Comparison of ENCODE assay signal across 8 cellular contexts in genomic region chr7:6636741-6637543, GRCh38. TPM values are rescaled to one million over a fixed set of nuclear protein-coding genes. Genes with fewer than 3 reads are reported as not detected.
DNase-seq lines count a peak whose midpoint lies in the region; ATAC-seq and TF ChIP-seq lines count a peak whose summit lies in the region.

ZNF316 (plus strand) TSS chr7:6637318; CDS start chr7:6642410, 5,092 bp downstream.

- BruUV-seq in PC-9 (replicated peaks; lab: Mats Ljungman, UMichigan): no TSS peak

- H3K9me2 ChIP-seq in PC-9 (ENCODE audit: insufficient read depth): no peaks in the 10 kb centered on the region

- peaks cover 21% of the 10 kb centered on the region for H3K4me1 ChIP-seq in PC-9 (replicated peaks; ENCODE audit: insufficient read depth)

- H3K27me3 ChIP-seq in PC-9 (ENCODE audit: insufficient read depth, low read depth): no peaks in the 10 kb centered on the region

- H3K4me3 Mint-ChIP-seq in activated T-helper 17 cell treated with anti-CD3 and anti-CD28 coated beads, Interleukin-2, amount 50 U/mL, for 72 hours: peak within 1 kb of the TSS; percentile 79
- peak within 1 kb of the TSS; percentile 87 for H3K4me3 Mint-ChIP-seq in neural crest cell

- H3K27ac Mint-ChIP-seq in activated T-helper 17 cell treated with anti-CD3 and anti-CD28 coated beads, Interleukin-2, amount 50 U/mL, for 72 hours: peak within 1 kb of the TSS; percentile 84
- peak within 1 kb of the TSS; percentile 62 for H3K27ac Mint-ChIP-seq in neural crest cell (ENCODE audit: unreplicated experiment)

- TF ChIP-seq POLR2A in GM18505 (IDR thresholded peaks at IDR 0.05; ENCODE audit: borderline replicate concordance, extremely low read depth, insufficient read depth, insufficient read length): peak; percentile 73

- H3K4me3 ChIP-seq in PC-9 (peak within 1 kb of the TSS; percentile 98), fibroblast of villous mesenchyme (ENCODE audit: low read depth, low read length) (peak within 1 kb of the TSS; percentile 74)

- intact Hi-C loops in PC-9 (cut with micrococcal nuclease; ENCODE audit: unreplicated experiment): loop anchor here (1.0 to 5.0 kb wide), 2 partner anchors 47 to 120 kb away; partner anchors contain the start of gene INTS15

- CTCF ChIA-PET in PC-9 (lab: Charles Lee): interaction anchor here (0.6 kb wide), 3 partner anchors 19 to 291 kb away, joined by 3 to 6 read pairs (median 3); no protein-coding TSS in a partner anchor

- H3K9me3 Mint-ChIP-seq in activated T-helper 17 cell treated with anti-CD3 and anti-CD28 coated beads, Interleukin-2, amount 50 U/mL, for 72 hours: no peaks in the 10 kb centered on the region
- no peaks in the 10 kb centered on the region for H3K9me3 Mint-ChIP-seq in neural crest cell

- peak within 1 kb of the TSS; percentile 91 for H3K4me2 ChIP-seq in PC-9

- DNase-seq in 8988T: peak; percentile 93
- DNase-seq in PC-9: peak in 1 of 2 experiments; percentile 44
- DNase-seq in fibroblast of villous mesenchyme (ENCODE audit: low read depth): peak; percentile 55
- DNase-seq in neural crest cell (ENCODE audit: low read depth, low spot score): peak; percentile 34

- H3K79me2 ChIP-seq in PC-9 (ENCODE audit: low read depth): peaks cover 32% of the 10 kb centered on the region

- H3K27ac ChIP-seq in PC-9: no peak within 1 kb of the TSS; the same call in 1 of the 2 replicates

- peaks cover 17% of the 10 kb centered on the region for H3F3A ChIP-seq in PC-9 (ENCODE audit: insufficient read depth, low read depth)

- H3K36me3 ChIP-seq in PC-9 (ENCODE audit: low read depth): peaks cover 4% of the 10 kb centered on the region; the same call in 1 of the 2 replicates

- no peaks in the 10 kb centered on the region for H3K27me3 Mint-ChIP-seq in activated T-helper 17 cell treated with anti-CD3 and anti-CD28 coated beads, Interleukin-2, amount 50 U/mL, for 72 hours
- no peaks in the 10 kb centered on the region for H3K27me3 Mint-ChIP-seq in neural crest cell (ENCODE audit: low read depth)

- peaks cover 25% of the 10 kb centered on the region for H3K36me3 Mint-ChIP-seq in activated T-helper 17 cell treated with anti-CD3 and anti-CD28 coated beads, Interleukin-2, amount 50 U/mL, for 72 hours (ENCODE audit: low read depth)
- peaks cover 7% of the 10 kb centered on the region for H3K36me3 Mint-ChIP-seq in neural crest cell (ENCODE audit: low read depth)

- H3K9me3 ChIP-seq in PC-9 (ENCODE audit: insufficient read depth, low read depth): no peaks in the 10 kb centered on the region

- POLR2A ChIA-PET in PC-9 (lab: Charles Lee; ENCODE audit: unreplicated experiment): no interaction called here

- H3K4me1 Mint-ChIP-seq in activated T-helper 17 cell treated with anti-CD3 and anti-CD28 coated beads, Interleukin-2, amount 50 U/mL, for 72 hours: peaks cover 17% of the 10 kb centered on the region
- peaks cover 27% of the 10 kb centered on the region for H3K4me1 Mint-ChIP-seq in neural crest cell

- H2AFZ ChIP-seq in PC-9: peak within 1 kb of the TSS; percentile 94

- 0 out of 2 replicates have a peak, but pooled peaks cover 4% of the 10 kb centered on the region for H4K20me1 ChIP-seq in PC-9 (ENCODE audit: insufficient read depth)

- TF ChIP-seq CTCF in PC-9 (conservative IDR thresholded peaks at IDR 0.05) (no peak), fibroblast of villous mesenchyme (IDR thresholded peaks at IDR 0.05; ENCODE audit: insufficient read depth, low read depth, low read length) (no peak), neural crest cell (conservative IDR thresholded peaks at IDR 0.05) (no peak), subcutaneous adipose tissue (IDR thresholded peaks at IDR 0.05; ENCODE audit: low read depth) (no peak)

- ATAC-seq in GM18505 (IDR thresholded peaks at IDR 0.05; ENCODE audit: unreplicated experiment) (peak; percentile 71), HG02970 (IDR thresholded peaks at IDR 0.05; ENCODE audit: low FRiP score, unreplicated experiment) (peak; percentile 69)
- ATAC-seq in activated T-helper 17 cell treated with anti-CD3 and anti-CD28 coated beads, Interleukin-2, amount 50 U/mL, for 72 hours (replicated peaks): peak; percentile 79

RNA-seq across cellular contexts. Expression of gene ZNF316, which starts in this region (rescaled TPM):
- total RNA-seq in PC-9 (2021) (28.4 and 34.8 TPM in 2 replicates), fibroblast of villous mesenchyme (12.1 and 13.2 TPM in 2 replicates), neural crest cell (40.7 and 43.8 TPM in 2 replicates), subcutaneous adipose tissue (10 to 100 TPM in 3 of 4 donors, 1 to 10 TPM in 1; 5.7 to 31.5 (median 11.7) TPM)
- total RNA-seq in activated T-helper 17 cell treated with anti-CD3 and anti-CD28 coated beads, Interleukin-2, amount 50 U/mL, for 72 hours: 10 to 100 TPM; 19.6 to 20.5 TPM
